ENCODE assay signal across 18 cellular contexts in genomic region chr17:20926532-20926931, GRCh38.
DNase-seq lines count a peak whose midpoint lies in the region; ATAC-seq and TF ChIP-seq lines count a peak whose summit lies in the region.
"Had no signal": no experiment of that assay in that cellular context is flagged by ENCODE, and none has a peak within 500 bp of the region (broad histone marks: within the 10 kb centered on the region; RNA-seq: fewer than 3 reads in every experiment).

No MANE protein-coding gene starts in this region.

- TF ChIP-seq CTCF in IMR-90 (conservative IDR thresholded peaks at IDR 0.05; ENCODE audit: low read depth, low read length) = no peak
- TF ChIP-seq CTCF in brain microvascular endothelial cell (IDR thresholded peaks at IDR 0.05; ENCODE audit: low read depth, low read length, missing control alignments) = no peak
- TF ChIP-seq CTCF in right lobe of liver (IDR thresholded peaks at IDR 0.05) = no peak

- WGBS in IMR-90 (ENCODE audit: extremely low coverage in 2 of 2, insufficient read length in 1 of 2), 2 experiments = no CpG with 5 or more reads among the region's 2 CpGs
- WGBS in right lobe of liver (ENCODE audit: insufficient coverage, low coverage, low lambda C conversion rate, missing lambda C conversion rate) = 59% methylated on average over 2 of the region's 2 CpGs

- H3K9ac ChIP-seq in IMR-90 (ENCODE audit: low read depth, low read length) = no peak overlapping the region

- no peak overlapping the region for H4K8ac ChIP-seq in IMR-90 (ENCODE audit: low read depth in 2 of 2, low read length in 2 of 2)

- H3K9me1 ChIP-seq in IMR-90 (ENCODE audit: insufficient read depth, low read length) = no peaks in the 10 kb centered on the region

- peak; percentile 40 for ATAC-seq in IMR-90 (ENCODE audit: low read depth)
- ATAC-seq in right lobe of liver = no peak
- no peak for ATAC-seq in GM18519 (IDR thresholded peaks at IDR 0.05; ENCODE audit: low FRiP score, unreplicated experiment)
- ATAC-seq: left colon had no signal

- H3K4me3 ChIP-seq in ACC112 (ENCODE audit: low read depth, low read length) (no peak overlapping the region; the same call in 1 of the 2 replicates), IMR-90 (ENCODE audit: insufficient read depth, low read depth, low read length) (no peak overlapping the region), brain microvascular endothelial cell (ENCODE audit: low read depth, low read length) (no peak overlapping the region), right lobe of liver (no peak overlapping the region)
- H3K4me3 ChIP-seq: adrenal gland, tibial nerve had no signal

- no peak overlapping the region for H2BK5ac ChIP-seq in IMR-90 (ENCODE audit: low read depth, low read length, poor library complexity, severe bottlenecking)

- no peak overlapping the region for H4K5ac ChIP-seq in IMR-90 (ENCODE audit: low read depth, low read length)

- H4K91ac ChIP-seq in IMR-90 (ENCODE audit: insufficient read depth, low read depth, low read length) = no peak overlapping the region

- H3K23ac ChIP-seq in IMR-90 (ENCODE audit: low read depth, low read length) = no peak overlapping the region

- TF ChIP-seq POLR2A in IMR-90 (IDR thresholded peaks at IDR 0.05; ENCODE audit: low read depth, low read length) (no peak), right lobe of liver (IDR thresholded peaks at IDR 0.05) (no peak)

- dilution Hi-C loops in IMR-90 (cut with HindIII; ENCODE audit: low sequenced_read_pairs, unreplicated experiment) = no loop called here

- POLR2A ChIA-PET in IMR-90 (lab: Charles Lee; ENCODE audit: unreplicated experiment) = no interaction called here

- intact Hi-C loops in IMR-90 (cut with micrococcal nuclease) (no loop called here), right lobe of liver (cut with DNase I) (no loop called here)

- H3K4ac ChIP-seq in IMR-90 (ENCODE audit: low read depth, low read length) = no peak overlapping the region

- no peak overlapping the region for H2BK15ac ChIP-seq in IMR-90 (ENCODE audit: low read depth, low read length)

- H3K79me1 ChIP-seq in IMR-90 (ENCODE audit: low read depth in 1 of 2, low read length in 2 of 2) = no peaks in the 10 kb centered on the region

- no peaks in the 10 kb centered on the region for H3K9me3 ChIP-seq in IMR-90 (ENCODE audit: control insufficient read depth, insufficient read depth, low read length)
- no peaks in the 10 kb centered on the region for H3K9me3 ChIP-seq in right lobe of liver
- H3K9me3 ChIP-seq: adrenal gland, tibial nerve had no signal

- H3K27me3 ChIP-seq in ACC112 (ENCODE audit: insufficient read depth, low read length) (no peaks in the 10 kb centered on the region), IMR-90 (ENCODE audit: control insufficient read depth, insufficient read depth, low read length) (no peaks in the 10 kb centered on the region), brain microvascular endothelial cell (replicated peaks) (no peaks in the 10 kb centered on the region), right lobe of liver (no peaks in the 10 kb centered on the region)
- H3K27me3 ChIP-seq: adrenal gland, tibial nerve had no signal

- CTCF ChIA-PET in IMR-90 (lab: Yijun Ruan, JAX) = interaction anchor here (0.5 kb wide), 1 partner anchor 12 kb away, joined by 6 read pairs; no protein-coding TSS in a partner anchor

- H2AK5ac ChIP-seq in IMR-90 (ENCODE audit: low read depth, low read length) = no peak overlapping the region

- H3K18ac ChIP-seq in IMR-90 (ENCODE audit: low read depth, low read length) = no peak overlapping the region

- in situ Hi-C loops in IMR-90 (cut with MboI; ENCODE audit: low sequenced_read_pairs) = no loop called here
- in situ Hi-C loops in brain microvascular endothelial cell (cut with HindIII; ENCODE audit: low pct_ligation_motif_present, low sequenced_read_pairs) = no loop called here

- H3K36me3 ChIP-seq in ACC112 (ENCODE audit: insufficient read depth, low read length) (no peaks in the 10 kb centered on the region), IMR-90 (ENCODE audit: control insufficient read depth, insufficient read depth, low read length) (no peaks in the 10 kb centered on the region), brain microvascular endothelial cell (replicated peaks) (no peaks in the 10 kb centered on the region), right lobe of liver (no peaks in the 10 kb centered on the region)
- H3K36me3 ChIP-seq: adrenal gland, tibial nerve had no signal

- no peak overlapping the region for H2BK120ac ChIP-seq in IMR-90 (ENCODE audit: low read depth, low read length)

- DNase-seq in IMR-90 = peak; percentile 50
- peak; percentile 34 for DNase-seq in brain microvascular endothelial cell
- DNase-seq in hepatic stellate cell (ENCODE audit: low spot score) = peak; percentile 40
- DNase-seq in right lobe of liver = no peak
- no peak for DNase-seq in NCI-H1092 treated with DMSO at 0.1 percent for 48 hours (lab: John Stamatoyannopoulos, UW)
- no peak for DNase-seq in occipital lobe (lab: John Stamatoyannopoulos, UW)
- DNase-seq: adrenal gland; DMS53; effector memory CD4-positive, alpha-beta T cell; KG1; left colon; midbrain; NCI-H1092; NCI-H69; stimulated activated naive B cell treated with anti-CD40 and anti-IgM and Interleukin-4, amounts not matched to agents 10 μg/mL and 1 μg/mL and 100 μg/mL, for 72 hours had no signal

- H3K14ac ChIP-seq in IMR-90 (replicated peaks; ENCODE audit: low read depth, low read length) = no peak overlapping the region

- H2AFZ ChIP-seq in ACC112 (ENCODE audit: low read length, unreplicated experiment) = peak overlapping the region; percentile 85
- no peak overlapping the region for H2AFZ ChIP-seq in IMR-90 (replicated peaks; ENCODE audit: low read length, poor library complexity)

- no peaks in the 10 kb centered on the region for H4K20me1 ChIP-seq in IMR-90 (ENCODE audit: insufficient read depth, low read length)

- H2BK20ac ChIP-seq in IMR-90 (ENCODE audit: low read depth, low read length) = no peak overlapping the region

- no peak overlapping the region for H2AK9ac ChIP-seq in IMR-90 (replicated peaks; ENCODE audit: low read depth, low read length, poor library complexity)

- TF ChIP-seq RAD21 in IMR-90 (IDR thresholded peaks at IDR 0.05; ENCODE audit: low read length) = no peak

- peak overlapping the region; percentile 17; the same call in 1 of the 2 replicates for H3K4me2 ChIP-seq in IMR-90 (ENCODE audit: low read depth, low read length)

- H3K4me1 ChIP-seq in ACC112 (ENCODE audit: control insufficient read depth, insufficient read depth, low read length, unreplicated experiment) (peaks cover 30% of the 10 kb centered on the region), IMR-90 (ENCODE audit: control insufficient read depth, insufficient read depth, low read length) (peaks cover 9% of the 10 kb centered on the region), right lobe of liver (no peaks in the 10 kb centered on the region)
- H3K4me1 ChIP-seq: tibial nerve had no signal

- H3K27ac ChIP-seq in ACC112 (ENCODE audit: low read depth, low read length) (no peak overlapping the region), IMR-90 (ENCODE audit: insufficient read depth, low read length) (no peak overlapping the region), brain microvascular endothelial cell (peak overlapping the region; percentile 44), right lobe of liver (no peak overlapping the region)
- H3K27ac ChIP-seq: adrenal gland, tibial nerve had no signal

- H3K79me2 ChIP-seq in ACC112 (ENCODE audit: control insufficient read depth, insufficient read depth, low read length, unreplicated experiment) = no peaks in the 10 kb centered on the region

- no peak overlapping the region for H3K56ac ChIP-seq in IMR-90 (ENCODE audit: extremely low read depth, insufficient read depth, low read length)

- BruUV-seq in IMR-90 (replicated peaks; lab: Mats Ljungman, UMichigan) = no TSS peak

TF ChIP-seq in IMR-90, 13 proteins besides CTCF, POLR2A, EP300 and RAD21:
- TF ChIP-seq ELK1 (IDR thresholded peaks at IDR 0.05; ENCODE audit: borderline replicate concordance, low read depth, low read length) = no peak
- no peak for TF ChIP-seq SMC3 (IDR thresholded peaks at IDR 0.05; ENCODE audit: low read depth, low read length)
- TF ChIP-seq CEBPB (IDR thresholded peaks at IDR 0.05; ENCODE audit: low read depth, low read length) = no peak
- TF ChIP-seq NFE2L2 (IDR thresholded peaks at IDR 0.05; ENCODE audit: low read depth, low read length) = no peak
- TF ChIP-seq RFX5 (IDR thresholded peaks at IDR 0.05; ENCODE audit: low read depth, low read length) = no peak
- no peak for TF ChIP-seq MXI1 (IDR thresholded peaks at IDR 0.05; ENCODE audit: borderline replicate concordance, low read depth, low read length)
- TF ChIP-seq BHLHE40 (IDR thresholded peaks at IDR 0.05; ENCODE audit: low read depth, low read length) = no peak
- no peak for TF ChIP-seq MAZ (IDR thresholded peaks at IDR 0.05; ENCODE audit: borderline replicate concordance, low read depth, low read length)
- TF ChIP-seq FOS (IDR thresholded peaks at IDR 0.05; ENCODE audit: low read depth, low read length) = no peak
- TF ChIP-seq RCOR1 (IDR thresholded peaks at IDR 0.05; ENCODE audit: insufficient replicate concordance, low read length) = no peak
- TF ChIP-seq CHD1 (IDR thresholded peaks at IDR 0.05; ENCODE audit: low read depth, low read length) = no peak
- TF ChIP-seq MAFK (IDR thresholded peaks at IDR 0.05; ENCODE audit: low read depth, low read length) = no peak
- no peak for TF ChIP-seq USF2 (IDR thresholded peaks at IDR 0.05; ENCODE audit: low read depth, low read length)

Comparison
In these comparisons a context has a peak if more than half of its experiments do, and no peak if none do; other contexts are left out.
1. DNase-seq: peak in IMR-90 (single experiment), brain microvascular endothelial cell (single experiment) and hepatic stellate cell (single experiment); none in right lobe of liver (0 of 3), NCI-H1092 treated with DMSO at 0.1 percent for 48 hours (single experiment) and occipital lobe (single experiment).